9 cellular contexts compared by ENCODE assay signal in genomic region chr10:65891073-65891981, GRCh38.
DNase-seq lines count a peak whose midpoint lies in the region; ATAC-seq and TF ChIP-seq lines count a peak whose summit lies in the region.
"Had no signal": no experiment of that assay in that cellular context is flagged by ENCODE, and none has a peak within 500 bp of the region (broad histone marks: within the 10 kb centered on the region; RNA-seq: fewer than 3 reads in every experiment).

No MANE protein-coding gene starts in this region.

- peak overlapping the region; percentile 12 for H3K27ac Mint-ChIP-seq in endodermal cell
- H3K27ac Mint-ChIP-seq in naive thymus-derived CD8-positive, alpha-beta T cell = no peak overlapping the region
- H3K27ac Mint-ChIP-seq: activated naive CD8-positive, alpha-beta T cell treated with anti-CD3 and anti-CD28 coated beads for 36 hours had no signal

- no peaks in the 10 kb centered on the region for H3K27me3 Mint-ChIP-seq in endodermal cell (ENCODE audit: insufficient read depth)
- H3K27me3 Mint-ChIP-seq in naive thymus-derived CD8-positive, alpha-beta T cell = no peaks in the 10 kb centered on the region
- H3K27me3 Mint-ChIP-seq: activated naive CD8-positive, alpha-beta T cell treated with anti-CD3 and anti-CD28 coated beads for 36 hours had no signal

- H3K9me3 ChIP-seq in endodermal cell (ENCODE audit: control insufficient read depth, low read length) = peaks cover 6% of the 10 kb centered on the region

- no peaks in the 10 kb centered on the region for H3K36me3 Mint-ChIP-seq in endodermal cell (ENCODE audit: low read depth)
- no peaks in the 10 kb centered on the region for H3K36me3 Mint-ChIP-seq in naive thymus-derived CD8-positive, alpha-beta T cell
- H3K36me3 Mint-ChIP-seq: activated naive CD8-positive, alpha-beta T cell treated with anti-CD3 and anti-CD28 coated beads for 36 hours had no signal

- no peak for TF ChIP-seq CTCF in endodermal cell (conservative IDR thresholded peaks at IDR 0.05)

- no peaks in the 10 kb centered on the region for H3K27me3 ChIP-seq in endodermal cell (ENCODE audit: control insufficient read depth, insufficient read depth, low read length, poor library complexity, severe bottlenecking)

- no peak overlapping the region for H3K27ac ChIP-seq in endodermal cell (ENCODE audit: low read depth, low read length)

- DNase-seq in endodermal cell = no peak
- DNase-seq in Ammon's horn (ENCODE audit: low spot score) = no peak
- no peak for DNase-seq in naive thymus-derived CD8-positive, alpha-beta T cell
- no peak for DNase-seq in inferior parietal cortex (ENCODE audit: extremely low spot score)
- DNase-seq in midbrain (lab: John Stamatoyannopoulos, UW) = no peak
- DNase-seq: activated naive CD8-positive, alpha-beta T cell treated with anti-CD3 and anti-CD28 coated beads for 36 hours had no signal

- POLR2A ChIA-PET in naive thymus-derived CD8-positive, alpha-beta T cell (lab: Charles Lee) = no interaction called here

- H3K4me3 ChIP-seq in endodermal cell (ENCODE audit: low read length) = no peak overlapping the region

- ATAC-seq in GM18498 (IDR thresholded peaks at IDR 0.05; ENCODE audit: unreplicated experiment) = peak; percentile 85
- peak; percentile 69 for ATAC-seq in GM21529 (IDR thresholded peaks at IDR 0.05; ENCODE audit: unreplicated experiment)
- ATAC-seq in HG03439 (IDR thresholded peaks at IDR 0.05; ENCODE audit: unreplicated experiment) = peak; percentile 85
- ATAC-seq in naive thymus-derived CD8-positive, alpha-beta T cell = no peak

- H3K9me3 Mint-ChIP-seq in endodermal cell = no peaks in the 10 kb centered on the region
- peaks cover 0 to 13% (median 2%) of the 10 kb centered on the region in 9 donors for H3K9me3 Mint-ChIP-seq in naive thymus-derived CD8-positive, alpha-beta T cell

- no peak overlapping the region for H3K9ac ChIP-seq in endodermal cell (ENCODE audit: extremely low read depth, low read length, poor library complexity, severe bottlenecking)

- no peaks in the 10 kb centered on the region for H3K36me3 ChIP-seq in endodermal cell (ENCODE audit: control insufficient read depth, insufficient read depth, low read length)

- H3K4me1 Mint-ChIP-seq in endodermal cell = peaks cover 13% of the 10 kb centered on the region
- H3K4me1 Mint-ChIP-seq in naive thymus-derived CD8-positive, alpha-beta T cell = no peaks in the 10 kb centered on the region
- H3K4me1 Mint-ChIP-seq: activated naive CD8-positive, alpha-beta T cell treated with anti-CD3 and anti-CD28 coated beads for 36 hours had no signal

- 86% methylated on average over 2 of the region's 3 CpGs; no CpG with 5 or more reads in 1 of the 2 experiments for WGBS in endodermal cell (ENCODE audit: insufficient coverage in 1 of 2, insufficient read length in 1 of 2), 2 experiments

- H3K4me3 Mint-ChIP-seq in endodermal cell = no peak overlapping the region
- no peak overlapping the region for H3K4me3 Mint-ChIP-seq in naive thymus-derived CD8-positive, alpha-beta T cell
- H3K4me3 Mint-ChIP-seq: activated naive CD8-positive, alpha-beta T cell treated with anti-CD3 and anti-CD28 coated beads for 36 hours had no signal

- no peaks in the 10 kb centered on the region for H3K4me1 ChIP-seq in endodermal cell (ENCODE audit: control insufficient read depth, insufficient read depth, low read length)

Comparison
In these comparisons a context has a peak if more than half of its experiments do, and no peak if none do; other contexts are left out.
1. ATAC-seq: peak in GM18498 (single experiment), GM21529 (single experiment) and HG03439 (single experiment); none in naive thymus-derived CD8-positive, alpha-beta T cell (0 of 2).